17 cellular contexts compared by ENCODE assay signal in genomic region chr12:79842630-79843029, GRCh38.
"Had no signal": no experiment of that assay in that cellular context is flagged by ENCODE, and none has a peak within 500 bp of the region (broad histone marks: within the 10 kb centered on the region; RNA-seq: fewer than 3 reads in every experiment).

No MANE protein-coding gene starts in this region.

- H3K27me3 Mint-ChIP-seq: activated CD4-positive, alpha-beta T cell treated with anti-CD3 and anti-CD28 coated beads, Interleukin-2, amount 10 ng/mL, durations not matched to agents 24 days and 14 days; progenitor cell of endocrine pancreas had no signal

- H3K27ac ChIP-seq: hepatocyte, right atrium auricular region, tibial artery had no signal

- H3K27me3 ChIP-seq: adrenal gland, hepatocyte, right atrium auricular region, tibial artery had no signal

- H3K27ac Mint-ChIP-seq: activated CD4-positive, alpha-beta T cell treated with anti-CD3 and anti-CD28 coated beads, Interleukin-2, amount 10 ng/mL, durations not matched to agents 24 days and 14 days; mesothelial cell of epicardium; progenitor cell of endocrine pancreas had no signal

- DNase-seq: activated CD4-positive, alpha-beta T cell treated with anti-CD3 and anti-CD28 coated beads, Interleukin-2, amount 10 ng/mL, durations not matched to agents 24 days and 14 days; activated CD4-positive, CD25-positive, alpha-beta regulatory T cell; activated naive CD4-positive, alpha-beta T cell treated with Interleukin-2 at 50 U/mL for 16 hours; adrenal gland; dermis blood vessel endothelial cell; foreskin fibroblast; islet precursor cell; stimulated activated CD4-positive, alpha-beta T cell treated with anti-CD3 and anti-CD28 coated beads, Interleukin-12 subunit alpha, Interleukin-12 subunit beta, amount 100 ng/mL, for 4 hours; stimulated activated CD4-positive, alpha-beta T cell treated with anti-CD3 and anti-CD28 coated beads, Interleukin-2, amount 100 ng/mL, for 24 hours; stimulated activated naive CD4-positive, alpha-beta T cell treated with Interleukin-2 at 50 U/mL for 16 hours; substantia nigra; SW 1271; tibial artery had no signal

- H3K9me3 ChIP-seq: right atrium auricular region, tibial artery had no signal

- H3K4me3 ChIP-seq: adrenal gland, hepatocyte, right atrium auricular region, tibial artery had no signal

- H3K4me3 Mint-ChIP-seq: activated CD4-positive, alpha-beta T cell treated with anti-CD3 and anti-CD28 coated beads, Interleukin-2, amount 10 ng/mL, durations not matched to agents 24 days and 14 days; mesothelial cell of epicardium had no signal
